Comparison of ENCODE assay signal across 12 cellular contexts in the genomic region with DNA sequence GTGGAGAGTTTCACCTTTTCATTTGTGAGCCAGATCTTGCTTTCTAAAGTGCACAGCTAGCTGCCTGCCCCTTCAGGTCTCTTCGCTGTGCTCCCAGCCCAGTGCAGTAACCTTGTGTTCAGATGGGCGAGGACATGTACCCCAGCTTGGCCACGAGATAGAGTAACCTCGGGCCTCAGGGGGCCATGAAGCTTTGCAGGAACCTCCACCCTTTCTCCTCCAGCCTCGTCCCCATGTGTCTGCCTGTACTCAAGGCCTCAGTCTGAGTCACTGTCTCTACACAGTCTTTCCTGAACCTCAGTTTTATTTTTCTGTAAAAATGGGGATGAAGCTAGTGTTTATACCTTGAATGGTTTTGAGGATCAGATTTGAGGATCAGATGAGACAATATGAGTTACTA. TPM values are rescaled to one million over a fixed set of nuclear protein-coding genes. Genes with fewer than 3 reads are reported as not detected.
DNase-seq lines count a peak whose midpoint lies in the region; ATAC-seq and TF ChIP-seq lines count a peak whose summit lies in the region.
"Had no signal": no experiment of that assay in that cellular context is flagged by ENCODE, and none has a peak within 500 bp of the region (broad histone marks: within the 10 kb centered on the region; RNA-seq: fewer than 3 reads in every experiment).

No MANE protein-coding gene starts in this region.

- intact Hi-C loops in adrenal gland (cut with DNase I): no loop called here

- H3K36me3 ChIP-seq in ACC112 (ENCODE audit: insufficient read depth, low read length) (no peaks in the 10 kb centered on the region), adrenal gland (replicated peaks in 1 of 2) (no peaks in the 10 kb centered on the region), rectal smooth muscle tissue (ENCODE audit: control insufficient read depth, insufficient read depth, low read length) (no peaks in the 10 kb centered on the region), SJCRH30 (0 out of 2 replicates have a peak, but pooled peaks cover 2% of the 10 kb centered on the region)
- H3K36me3 ChIP-seq: neutrophil had no signal

- H3K4me1 ChIP-seq in ACC112 (ENCODE audit: control insufficient read depth, insufficient read depth, low read length, unreplicated experiment) (peaks cover 87% of the 10 kb centered on the region), adrenal gland (replicated peaks in 1 of 2) (peaks cover 79 to 94% of the 10 kb centered on the region in 2 donors), foreskin keratinocyte (peaks cover 34% of the 10 kb centered on the region), rectal smooth muscle tissue (ENCODE audit: control insufficient read depth, insufficient read depth, low read length) (peaks cover 59% of the 10 kb centered on the region), SJCRH30 (no peaks in the 10 kb centered on the region; the same call in 1 of the 2 replicates)

- no peaks in the 10 kb centered on the region for H3K27me3 ChIP-seq in ACC112 (ENCODE audit: insufficient read depth, low read length)
- H3K27me3 ChIP-seq in adrenal gland: no peaks in the 10 kb centered on the region
- no peaks in the 10 kb centered on the region for H3K27me3 ChIP-seq in foreskin keratinocyte
- H3K27me3 ChIP-seq in rectal smooth muscle tissue (ENCODE audit: control insufficient read depth, insufficient read depth, low read length): no peaks in the 10 kb centered on the region
- no peaks in the 10 kb centered on the region for H3K27me3 ChIP-seq in SJCRH30

- ATAC-seq in foreskin keratinocyte (no peak), GM21447 (IDR thresholded peaks at IDR 0.05; ENCODE audit: unreplicated experiment) (no peak)

- H3K4me3 ChIP-seq in ACC112 (ENCODE audit: low read depth, low read length) (no peak overlapping the region), adrenal gland (no peak overlapping the region), rectal smooth muscle tissue (ENCODE audit: low read length) (no peak overlapping the region), SJCRH30 (no peak overlapping the region)

- H3K27ac ChIP-seq in ACC112 (ENCODE audit: low read depth, low read length) (peak overlapping the region; percentile 100), adrenal gland (peak overlapping the region; percentile 86 to 99 (median 91)), foreskin keratinocyte (peak overlapping the region; percentile 93), rectal smooth muscle tissue (ENCODE audit: low read depth, low read length) (peak overlapping the region; percentile 95), SJCRH30 (no peak overlapping the region)
- H3K27ac ChIP-seq: neutrophil had no signal

- H3K9me3 ChIP-seq in adrenal gland (replicated peaks in 1 of 3) (no peaks in the 10 kb centered on the region), SJCRH30 (replicated peaks) (no peaks in the 10 kb centered on the region)
- H3K9me3 ChIP-seq: neutrophil had no signal

- TF ChIP-seq CTCF in adrenal gland (IDR thresholded peaks at IDR 0.05) (no peak), foreskin keratinocyte (conservative IDR thresholded peaks at IDR 0.05) (no peak)

- no peak overlapping the region for H2AFZ ChIP-seq in ACC112 (ENCODE audit: low read length, unreplicated experiment)

- H3K9ac ChIP-seq in rectal smooth muscle tissue (ENCODE audit: low read length): no peak overlapping the region

- TF ChIP-seq POLR2A in adrenal gland (IDR thresholded peaks at IDR 0.05): peak in 1 of 2 donors; percentile 40

- DNase-seq in adrenal gland (peak in 6 of 7 donors; percentile 67 to 83 (median 76)), foreskin keratinocyte (no peak), SJCRH30 (no peak), HUDEP-2 (lab: John Stamatoyannopoulos, UW; ENCODE audit: unreplicated experiment in 76 of 76) (no peak), NCI-H1417 (lab: John Stamatoyannopoulos, UW) (no peak)
- DNase-seq: cortex of kidney, NCI-H2029, OCI-M1 had no signal

- 29 to 43% (median 34%) methylated on average over 1 to 5 of the region's 5 CpGs for WGBS in adrenal gland, 4 donors

- peaks cover 64% of the 10 kb centered on the region for H3K79me2 ChIP-seq in ACC112 (ENCODE audit: control insufficient read depth, insufficient read depth, low read length, unreplicated experiment)

RNA-seq across cellular contexts. Expression of a gene that starts 37.9 kb away (rescaled TPM):
- total RNA-seq in adrenal gland (100 to 1,000 TPM; 108 to 410 (median 254) TPM), foreskin keratinocyte (86.8 and 90.9 TPM in 2 replicates)
- polyA plus RNA-seq in adrenal gland (100 to 1,000 TPM in 2 of 3 donors, 10 to 100 TPM in 1; 71.9 to 450 (median 103) TPM), foreskin keratinocyte (54.3 and 61.3 TPM in 2 replicates)
- total RNA-seq in SJCRH30 (2014; rRNA removed; shearing (Covaris generic)): 77.4 and 83.4 TPM in 2 replicates

Comparison
In these comparisons a context has a peak if more than half of its experiments do, and no peak if none do; other contexts are left out.
1. DNase-seq: peak in adrenal gland (6 of 7); none in foreskin keratinocyte (0 of 2), SJCRH30 (0 of 2), HUDEP-2 (0 of 76) and NCI-H1417 (0 of 3).